In the genomic region with DNA sequence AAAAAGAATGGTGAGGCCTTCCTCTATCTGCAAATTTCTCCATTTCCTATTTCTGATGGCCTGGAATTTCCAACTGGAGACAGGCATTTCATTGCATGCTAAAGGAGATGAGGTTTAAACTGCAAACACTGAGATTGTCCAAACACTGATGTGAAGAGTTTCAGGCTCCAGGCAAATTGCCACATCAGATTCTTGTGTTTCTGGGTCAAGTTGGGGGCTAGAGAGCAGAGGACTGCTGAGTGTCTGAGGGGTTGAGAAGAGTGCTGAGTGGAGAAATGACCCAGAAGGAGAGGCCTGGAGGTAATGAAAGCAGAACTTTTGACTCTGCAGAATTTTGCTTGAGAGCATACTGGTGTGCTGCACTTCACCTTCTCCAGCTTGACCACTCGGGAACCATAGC, we compare ENCODE assay signal across 26 cellular contexts.
"Had no signal": no experiment of that assay in that cellular context is flagged by ENCODE, and none has a peak within 500 bp of the region (broad histone marks: within the 10 kb centered on the region; RNA-seq: fewer than 3 reads in every experiment).

No MANE protein-coding gene starts in this region.

- H3K9me3 Mint-ChIP-seq: naive thymus-derived CD8-positive, alpha-beta T cell; natural killer cell treated with Interleukin-12 subunit alpha and Interleukin-12 subunit beta and Interleukin-15 and Interleukin-18, amount 100 ng/mL, for 72 hours; stimulated activated effector memory CD8-positive, alpha-beta T cell treated with anti-CD3 and anti-CD28 coated beads, Interleukin-12 subunit alpha, Interleukin-12 subunit beta, amount 100 ng/mL, for 72 hours; stimulated activated naive B cell treated with anti-CD40 and anti-IgM and Interleukin-4, amounts not matched to agents 10 μg/mL and 1 μg/mL and 100 μg/mL, for 72 hours; stimulated activated naive CD8-positive, alpha-beta T cell treated with anti-CD3 and anti-CD28 coated beads, Interleukin-15, Interleukin-2, amounts not matched to agents 100 ng/mL and 50 ng/mL, for 24 hours; type B pancreatic cell had no signal

- H3K4me3 Mint-ChIP-seq: naive B cell; naive thymus-derived CD8-positive, alpha-beta T cell; natural killer cell treated with Interleukin-12 subunit alpha and Interleukin-12 subunit beta and Interleukin-15 and Interleukin-18, amount 100 ng/mL, for 72 hours; stimulated activated effector memory CD8-positive, alpha-beta T cell treated with anti-CD3 and anti-CD28 coated beads, Interleukin-12 subunit alpha, Interleukin-12 subunit beta, amount 100 ng/mL, for 72 hours; stimulated activated naive B cell treated with anti-CD40 and anti-IgM and Interleukin-4, amounts not matched to agents 10 μg/mL and 1 μg/mL and 100 μg/mL, for 72 hours; stimulated activated naive CD8-positive, alpha-beta T cell treated with anti-CD3 and anti-CD28 coated beads, Interleukin-15, Interleukin-2, amounts not matched to agents 100 ng/mL and 50 ng/mL, for 24 hours; type B pancreatic cell had no signal

- H3K9me3 ChIP-seq: neutrophil, pancreas, prostate gland, right atrium auricular region, right lobe of liver, sigmoid colon, stomach, thoracic aorta, tibial artery, transverse colon, vagina had no signal

- H3K27me3 Mint-ChIP-seq: stimulated activated naive CD8-positive, alpha-beta T cell treated with anti-CD3 and anti-CD28 coated beads, Interleukin-15, Interleukin-2, amounts not matched to agents 100 ng/mL and 50 ng/mL, for 24 hours had no signal

- H3K27ac Mint-ChIP-seq: naive B cell; naive thymus-derived CD8-positive, alpha-beta T cell; natural killer cell treated with Interleukin-12 subunit alpha and Interleukin-12 subunit beta and Interleukin-15 and Interleukin-18, amount 100 ng/mL, for 72 hours; stimulated activated effector memory CD8-positive, alpha-beta T cell treated with anti-CD3 and anti-CD28 coated beads, Interleukin-12 subunit alpha, Interleukin-12 subunit beta, amount 100 ng/mL, for 72 hours; stimulated activated naive B cell treated with anti-CD40 and anti-IgM and Interleukin-4, amounts not matched to agents 10 μg/mL and 1 μg/mL and 100 μg/mL, for 72 hours; stimulated activated naive CD8-positive, alpha-beta T cell treated with anti-CD3 and anti-CD28 coated beads, Interleukin-15, Interleukin-2, amounts not matched to agents 100 ng/mL and 50 ng/mL, for 24 hours; type B pancreatic cell had no signal

- H3K4me3 ChIP-seq: pancreas, prostate gland, right atrium auricular region, right lobe of liver, sigmoid colon, stomach, thoracic aorta, tibial artery, transverse colon, vagina had no signal

- H3K27ac ChIP-seq: neutrophil, pancreas, prostate gland, right atrium auricular region, right lobe of liver, sigmoid colon, stomach, thoracic aorta, tibial artery, transverse colon, vagina had no signal

- H3K36me3 ChIP-seq: neutrophil, pancreas, prostate gland, right atrium auricular region, right lobe of liver, sigmoid colon, stomach, thoracic aorta, tibial artery, transverse colon, vagina had no signal

- H3K36me3 Mint-ChIP-seq: naive B cell; naive thymus-derived CD8-positive, alpha-beta T cell; natural killer cell treated with Interleukin-12 subunit alpha and Interleukin-12 subunit beta and Interleukin-15 and Interleukin-18, amount 100 ng/mL, for 72 hours; stimulated activated effector memory CD8-positive, alpha-beta T cell treated with anti-CD3 and anti-CD28 coated beads, Interleukin-12 subunit alpha, Interleukin-12 subunit beta, amount 100 ng/mL, for 72 hours; stimulated activated naive B cell treated with anti-CD40 and anti-IgM and Interleukin-4, amounts not matched to agents 10 μg/mL and 1 μg/mL and 100 μg/mL, for 72 hours; type B pancreatic cell had no signal

- H3K27me3 ChIP-seq: pancreas, right atrium auricular region, right lobe of liver, sigmoid colon, stomach, tibial artery, transverse colon, vagina had no signal

- DNase-seq: naive B cell; naive thymus-derived CD8-positive, alpha-beta T cell; nucleus accumbens; pancreas; retina; right lobe of liver; sigmoid colon; small intestine; stimulated activated CD4-positive, alpha-beta T cell treated with anti-CD3 and anti-CD28 coated beads, Interleukin-15, amount 100 ng/mL, for 24 hours; stimulated activated CD4-positive, alpha-beta T cell treated with anti-CD3 and anti-CD28 coated beads, Interleukin-2, amount 100 ng/mL, for 24 hours; stimulated activated CD4-positive, alpha-beta T cell treated with anti-CD3 and anti-CD28 coated beads, Interleukin-2, amount 100 ng/mL, for 48 hours; stimulated activated CD4-positive, alpha-beta T cell treated with anti-CD3 and anti-CD28 coated beads, Interleukin-4, amount 100 ng/mL, for 24 hours; stimulated activated naive B cell treated with anti-CD40 and anti-IgM and Interleukin-4, amounts not matched to agents 10 μg/mL and 1 μg/mL and 100 μg/mL, for 72 hours; stimulated activated naive CD4-positive, alpha-beta T cell treated with Interleukin-2 at 50 U/mL for 16 hours; stomach; tibial artery; transverse colon had no signal

- ATAC-seq: naive thymus-derived CD8-positive, alpha-beta T cell; natural killer cell treated with Interleukin-12 subunit alpha and Interleukin-12 subunit beta and Interleukin-15 and Interleukin-18, amount 100 ng/mL, for 72 hours; pancreas; right lobe of liver; stimulated activated effector memory CD8-positive, alpha-beta T cell treated with anti-CD3 and anti-CD28 coated beads, Interleukin-12 subunit alpha, Interleukin-12 subunit beta, amount 100 ng/mL, for 72 hours; stimulated activated naive B cell treated with anti-CD40 and anti-IgM and Interleukin-4, amounts not matched to agents 10 μg/mL and 1 μg/mL and 100 μg/mL, for 72 hours had no signal

- H3K4me1 ChIP-seq: pancreas, prostate gland, right atrium auricular region, right lobe of liver, stomach, transverse colon, vagina had no signal

- H3K4me1 Mint-ChIP-seq: naive B cell; naive thymus-derived CD8-positive, alpha-beta T cell; stimulated activated effector memory CD8-positive, alpha-beta T cell treated with anti-CD3 and anti-CD28 coated beads, Interleukin-12 subunit alpha, Interleukin-12 subunit beta, amount 100 ng/mL, for 72 hours; stimulated activated naive B cell treated with anti-CD40 and anti-IgM and Interleukin-4, amounts not matched to agents 10 μg/mL and 1 μg/mL and 100 μg/mL, for 72 hours had no signal
